In the genomic region with DNA sequence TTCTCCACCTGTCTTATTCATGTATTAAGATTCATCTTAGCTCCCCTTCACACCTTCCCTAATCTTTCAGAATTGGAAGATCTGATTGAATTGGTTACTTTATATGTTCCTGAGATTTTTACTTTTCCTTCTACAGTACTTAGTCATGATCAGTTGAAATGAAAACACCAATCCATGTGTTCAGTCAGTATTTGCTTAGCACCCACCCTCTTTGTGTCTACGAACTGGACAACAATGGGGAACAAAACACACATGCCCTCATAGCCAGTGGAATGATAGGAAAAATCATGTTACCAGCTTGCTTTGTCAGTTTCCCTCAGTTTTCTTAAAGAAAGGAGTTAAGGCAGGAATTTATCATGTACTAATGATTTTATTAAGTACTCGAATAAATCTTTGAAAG, we compare ENCODE assay signal across 11 cellular contexts.
DNase-seq lines count a peak whose midpoint lies in the region; ATAC-seq and TF ChIP-seq lines count a peak whose summit lies in the region.
"Had no signal": no experiment of that assay in that cellular context is flagged by ENCODE, and none has a peak within 500 bp of the region (broad histone marks: within the 10 kb centered on the region; RNA-seq: fewer than 3 reads in every experiment).

No MANE protein-coding gene starts in this region.

- peak overlapping the region; percentile 81 for H3K27ac Mint-ChIP-seq in activated naive CD4-positive, alpha-beta T cell treated with anti-CD3 and anti-CD28 coated beads, Interleukin-2, amount 50 U/mL, for 24 hours
- peak overlapping the region; percentile 90 for H3K27ac Mint-ChIP-seq in stimulated activated naive B cell treated with anti-CD40 and anti-IgM and Interleukin-4, amounts not matched to agents 10 μg/mL and 1 μg/mL and 100 μg/mL, for 72 hours

- H3K4me3 Mint-ChIP-seq in activated naive CD4-positive, alpha-beta T cell treated with anti-CD3 and anti-CD28 coated beads, Interleukin-2, amount 50 U/mL, for 24 hours: peak overlapping the region; percentile 88
- peak overlapping the region; percentile 97 to 98 for H3K4me3 Mint-ChIP-seq in stimulated activated naive B cell treated with anti-CD40 and anti-IgM and Interleukin-4, amounts not matched to agents 10 μg/mL and 1 μg/mL and 100 μg/mL, for 72 hours

- no peaks in the 10 kb centered on the region for H3K9me3 Mint-ChIP-seq in activated naive CD4-positive, alpha-beta T cell treated with anti-CD3 and anti-CD28 coated beads, Interleukin-2, amount 50 U/mL, for 24 hours
- H3K9me3 Mint-ChIP-seq in stimulated activated naive B cell treated with anti-CD40 and anti-IgM and Interleukin-4, amounts not matched to agents 10 μg/mL and 1 μg/mL and 100 μg/mL, for 72 hours: peaks cover 0 to 2% of the 10 kb centered on the region in 2 donors

- H3K9me3 ChIP-seq in SK-N-MC (ENCODE audit: low read depth, low read length): no peaks in the 10 kb centered on the region
- H3K9me3 ChIP-seq: left ventricle myocardium inferior, uterus had no signal

- peaks cover 21% of the 10 kb centered on the region; the same call in 1 of the 2 replicates for H3K36me3 ChIP-seq in SK-N-MC (ENCODE audit: insufficient read depth, low read length)
- H3K36me3 ChIP-seq: uterus had no signal

- TF ChIP-seq CTCF in epithelial cell of esophagus (IDR thresholded peaks at IDR 0.05; ENCODE audit: insufficient read depth, low read depth, low read length, missing control alignments) (no peak), GM13977 (IDR thresholded peaks at IDR 0.05; ENCODE audit: extremely low read depth, insufficient read depth, missing control alignments) (no peak)

- H3K36me3 Mint-ChIP-seq in activated naive CD4-positive, alpha-beta T cell treated with anti-CD3 and anti-CD28 coated beads, Interleukin-2, amount 50 U/mL, for 24 hours: peaks cover 20% of the 10 kb centered on the region
- H3K36me3 Mint-ChIP-seq in stimulated activated naive B cell treated with anti-CD40 and anti-IgM and Interleukin-4, amounts not matched to agents 10 μg/mL and 1 μg/mL and 100 μg/mL, for 72 hours: peaks cover 35 to 38% of the 10 kb centered on the region in 2 donors

- no peak overlapping the region for H3K27ac ChIP-seq in SK-N-MC
- H3K27ac ChIP-seq: left ventricle myocardium inferior had no signal

- H3K27me3 Mint-ChIP-seq in activated naive CD4-positive, alpha-beta T cell treated with anti-CD3 and anti-CD28 coated beads, Interleukin-2, amount 50 U/mL, for 24 hours: no peaks in the 10 kb centered on the region
- H3K27me3 Mint-ChIP-seq in stimulated activated naive B cell treated with anti-CD40 and anti-IgM and Interleukin-4, amounts not matched to agents 10 μg/mL and 1 μg/mL and 100 μg/mL, for 72 hours: no peaks in the 10 kb centered on the region

- peak overlapping the region; percentile 6 for H3K9ac ChIP-seq in SK-N-MC (ENCODE audit: insufficient read length)

- no peak for ATAC-seq in stimulated activated naive B cell treated with anti-CD40 and anti-IgM and Interleukin-4, amounts not matched to agents 10 μg/mL and 1 μg/mL and 100 μg/mL, for 72 hours (replicated peaks)
- ATAC-seq: activated CD4-positive, CD25-positive, alpha-beta regulatory T cell treated with anti-CD3 and anti-CD28 coated beads, Interleukin-2, amount 50 U/mL, for 24 hours had no signal

- no peak for DNase-seq in activated naive CD4-positive, alpha-beta T cell (lab: John Stamatoyannopoulos, UW)
- no peak for DNase-seq in SK-N-MC (ENCODE audit: low read depth, low spot score)
- DNase-seq in epithelial cell of esophagus (ENCODE audit: low read depth): peak; percentile 17
- DNase-seq in stimulated activated naive B cell treated with anti-CD40 and anti-IgM and Interleukin-4, amounts not matched to agents 10 μg/mL and 1 μg/mL and 100 μg/mL, for 72 hours: no peak
- no peak for DNase-seq in NCI-H1930 (lab: John Stamatoyannopoulos, UW)
- DNase-seq in GM13977 (ENCODE audit: low spot score): no peak
- DNase-seq in cerebellar cortex (ENCODE audit: low spot score): no peak
- DNase-seq: left ventricle myocardium inferior, uterus had no signal

- in situ Hi-C loops in GM13977 (cut with MboI; ENCODE audit: low pct_unique_long_range_greater_than_20kb, low sequenced_read_pairs, unreplicated experiment): no loop called here

- H3K4me3 ChIP-seq in SK-N-MC (peak overlapping the region; percentile 88), epithelial cell of esophagus (ENCODE audit: low read length) (no peak overlapping the region)
- H3K4me3 ChIP-seq: left ventricle myocardium inferior, uterus had no signal

- H3K4me1 Mint-ChIP-seq in activated naive CD4-positive, alpha-beta T cell treated with anti-CD3 and anti-CD28 coated beads, Interleukin-2, amount 50 U/mL, for 24 hours: peaks cover 32% of the 10 kb centered on the region
- H3K4me1 Mint-ChIP-seq in stimulated activated naive B cell treated with anti-CD40 and anti-IgM and Interleukin-4, amounts not matched to agents 10 μg/mL and 1 μg/mL and 100 μg/mL, for 72 hours: peaks cover 20 to 40% of the 10 kb centered on the region in 2 donors
